ENCODE assay signal across 10 cellular contexts in the genomic region with DNA sequence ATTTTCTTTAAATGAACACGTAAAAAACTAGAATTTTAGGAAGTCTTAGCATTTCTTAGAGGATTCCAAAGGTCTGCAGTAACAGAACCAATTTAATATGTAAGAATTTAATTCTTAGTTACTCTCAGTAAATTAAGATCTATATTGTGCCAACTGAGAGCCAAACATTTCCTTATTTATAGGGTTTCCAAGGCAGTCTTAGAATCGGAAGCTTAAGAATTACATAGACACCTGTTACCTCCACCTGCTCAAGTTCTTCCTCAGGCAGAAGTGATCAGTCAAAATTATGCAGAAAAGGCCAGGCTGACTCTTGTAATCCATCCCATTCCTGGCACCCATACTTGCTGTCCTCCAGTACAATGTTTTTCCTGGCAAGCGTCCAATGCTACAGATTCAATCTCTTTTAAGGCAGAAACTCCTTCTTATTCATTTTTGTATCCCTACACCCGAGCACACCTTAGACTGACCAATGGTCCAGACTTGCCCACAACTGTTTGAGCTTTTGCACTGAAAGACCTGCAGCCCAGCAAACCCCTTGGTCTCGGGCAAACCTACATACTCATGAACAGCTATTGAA.
DNase-seq lines count a peak whose midpoint lies in the region; ATAC-seq and TF ChIP-seq lines count a peak whose summit lies in the region.
"Had no signal": no experiment of that assay in that cellular context is flagged by ENCODE, and none has a peak within 500 bp of the region (broad histone marks: within the 10 kb centered on the region; RNA-seq: fewer than 3 reads in every experiment).

No MANE protein-coding gene starts in this region.

- H3K4me1 Mint-ChIP-seq in activated CD4-positive, alpha-beta T cell treated with anti-CD3 and anti-CD28 coated beads, Interleukin-2, amount 10 ng/mL, durations not matched to agents 7 days and 5 days, result no peaks in the 10 kb centered on the region
- H3K4me1 Mint-ChIP-seq: T-cell had no signal

- DNase-seq in NCI-H2171 (lab: John Stamatoyannopoulos, UW) (peak; percentile 62), cardiac fibroblast (ENCODE audit: low read depth in 2 of 2) (peak; percentile 86 to 88), renal cortical epithelial cell (ENCODE audit: low read depth) (peak; percentile 67), sciatic nerve (ENCODE audit: low spot score) (no peak)
- no peak for DNase-seq in activated CD4-positive, alpha-beta T cell treated with anti-CD3 and anti-CD28 coated beads, Interleukin-2, amount 10 ng/mL, durations not matched to agents 7 days and 5 days
- DNase-seq: left cardiac atrium, posterior cingulate gyrus, T-cell had no signal

- no peaks in the 10 kb centered on the region for H3K36me3 ChIP-seq in HEK293 (ENCODE audit: control insufficient read depth in 2 of 2, insufficient read depth in 1 of 2, low read length in 2 of 2)

- POLR2A ChIA-PET in HEK293 (lab: Yijun Ruan, JAX), result no interaction called here
- POLR2A ChIA-PET in activated CD4-positive, alpha-beta T cell treated with anti-CD3 and anti-CD28 coated beads, Interleukin-2, amount 10 ng/mL, durations not matched to agents 7 days and 5 days (lab: Charles Lee), result no interaction called here

- no peak overlapping the region for H3K27ac Mint-ChIP-seq in activated CD4-positive, alpha-beta T cell treated with anti-CD3 and anti-CD28 coated beads, Interleukin-2, amount 10 ng/mL, durations not matched to agents 7 days and 5 days
- H3K27ac Mint-ChIP-seq: T-cell had no signal

- no peak for ATAC-seq in HG03342 (IDR thresholded peaks at IDR 0.05; ENCODE audit: unreplicated experiment)
- no peak for ATAC-seq in sciatic nerve
- ATAC-seq: T-cell had no signal

- H3K27ac ChIP-seq in HEK293 (ENCODE audit: extremely low read depth, low read depth, low read length), result no peak overlapping the region

- TF ChIP-seq CTCF in HEK293 (tag by site-specific recombination; IDR thresholded peaks at IDR 0.05) (no peak), cardiac fibroblast (IDR thresholded peaks at IDR 0.05; ENCODE audit: low read depth, low read length) (no peak)

- H3K9me3 Mint-ChIP-seq in activated CD4-positive, alpha-beta T cell treated with anti-CD3 and anti-CD28 coated beads, Interleukin-2, amount 10 ng/mL, durations not matched to agents 7 days and 5 days, result no peaks in the 10 kb centered on the region
- H3K9me3 Mint-ChIP-seq: T-cell had no signal

- CTCF ChIA-PET in HEK293 (lab: Yijun Ruan, JAX), result interaction anchor here (0.6 to 1.4 kb wide), 3 partner anchors 22 to 233 kb away, joined by 3 to 5 read pairs (median 3); no protein-coding TSS in a partner anchor
- CTCF ChIA-PET in activated CD4-positive, alpha-beta T cell treated with anti-CD3 and anti-CD28 coated beads, Interleukin-2, amount 10 ng/mL, durations not matched to agents 7 days and 5 days (lab: Charles Lee), result interaction anchor here (1.5 kb wide), 1 partner anchor 27 kb away, joined by 4 read pairs; no protein-coding TSS in a partner anchor

- H3K4me3 ChIP-seq in HEK293 (ENCODE audit: low read depth, low read length), result no peak overlapping the region
- no peak overlapping the region for H3K4me3 ChIP-seq in cardiac fibroblast (replicated peaks in 1 of 2; ENCODE audit: low read depth in 2 of 2, low read length in 2 of 2)

- H3K36me3 Mint-ChIP-seq in activated CD4-positive, alpha-beta T cell treated with anti-CD3 and anti-CD28 coated beads, Interleukin-2, amount 10 ng/mL, durations not matched to agents 7 days and 5 days (ENCODE audit: low read depth), result no peaks in the 10 kb centered on the region

- no peaks in the 10 kb centered on the region for H3K9me3 ChIP-seq in HEK293 (ENCODE audit: control insufficient read depth, insufficient read depth, low read depth, low read length)

- no peaks in the 10 kb centered on the region for H3K27me3 Mint-ChIP-seq in activated CD4-positive, alpha-beta T cell treated with anti-CD3 and anti-CD28 coated beads, Interleukin-2, amount 10 ng/mL, durations not matched to agents 7 days and 5 days
- H3K27me3 Mint-ChIP-seq: T-cell had no signal

- H3K4me3 Mint-ChIP-seq in activated CD4-positive, alpha-beta T cell treated with anti-CD3 and anti-CD28 coated beads, Interleukin-2, amount 10 ng/mL, durations not matched to agents 7 days and 5 days, result no peak overlapping the region
- H3K4me3 Mint-ChIP-seq: T-cell had no signal

- intact Hi-C loops in sciatic nerve (cut with DNase I), result no loop called here

- peaks cover 7% of the 10 kb centered on the region for H3K4me1 ChIP-seq in HEK293 (ENCODE audit: control insufficient read depth, insufficient read depth, low read length)

TF ChIP-seq in HEK293, 187 proteins besides CTCF, POLR2A, EP300 and RAD21:
- peak; percentile 23; the same call in 1 of the 2 replicates for TF ChIP-seq FEZF1 (tag by site-specific recombination; IDR thresholded peaks at IDR 0.05)
- no peak for TF ChIP-seq ZNF280D (tag by site-specific recombination; IDR thresholded peaks at IDR 0.05)
- peak; percentile 25; the same call in 1 of the 2 replicates for TF ChIP-seq ZBTB17 (tag by site-specific recombination; IDR thresholded peaks at IDR 0.05)
- no peak for TF ChIP-seq ZNF133 (tag by site-specific recombination; IDR thresholded peaks at IDR 0.05)
- peak; percentile 68; the same call in 1 of the 2 replicates for TF ChIP-seq ZSCAN30 (tag by site-specific recombination; IDR thresholded peaks at IDR 0.05)
- TF ChIP-seq, protein P1, sequence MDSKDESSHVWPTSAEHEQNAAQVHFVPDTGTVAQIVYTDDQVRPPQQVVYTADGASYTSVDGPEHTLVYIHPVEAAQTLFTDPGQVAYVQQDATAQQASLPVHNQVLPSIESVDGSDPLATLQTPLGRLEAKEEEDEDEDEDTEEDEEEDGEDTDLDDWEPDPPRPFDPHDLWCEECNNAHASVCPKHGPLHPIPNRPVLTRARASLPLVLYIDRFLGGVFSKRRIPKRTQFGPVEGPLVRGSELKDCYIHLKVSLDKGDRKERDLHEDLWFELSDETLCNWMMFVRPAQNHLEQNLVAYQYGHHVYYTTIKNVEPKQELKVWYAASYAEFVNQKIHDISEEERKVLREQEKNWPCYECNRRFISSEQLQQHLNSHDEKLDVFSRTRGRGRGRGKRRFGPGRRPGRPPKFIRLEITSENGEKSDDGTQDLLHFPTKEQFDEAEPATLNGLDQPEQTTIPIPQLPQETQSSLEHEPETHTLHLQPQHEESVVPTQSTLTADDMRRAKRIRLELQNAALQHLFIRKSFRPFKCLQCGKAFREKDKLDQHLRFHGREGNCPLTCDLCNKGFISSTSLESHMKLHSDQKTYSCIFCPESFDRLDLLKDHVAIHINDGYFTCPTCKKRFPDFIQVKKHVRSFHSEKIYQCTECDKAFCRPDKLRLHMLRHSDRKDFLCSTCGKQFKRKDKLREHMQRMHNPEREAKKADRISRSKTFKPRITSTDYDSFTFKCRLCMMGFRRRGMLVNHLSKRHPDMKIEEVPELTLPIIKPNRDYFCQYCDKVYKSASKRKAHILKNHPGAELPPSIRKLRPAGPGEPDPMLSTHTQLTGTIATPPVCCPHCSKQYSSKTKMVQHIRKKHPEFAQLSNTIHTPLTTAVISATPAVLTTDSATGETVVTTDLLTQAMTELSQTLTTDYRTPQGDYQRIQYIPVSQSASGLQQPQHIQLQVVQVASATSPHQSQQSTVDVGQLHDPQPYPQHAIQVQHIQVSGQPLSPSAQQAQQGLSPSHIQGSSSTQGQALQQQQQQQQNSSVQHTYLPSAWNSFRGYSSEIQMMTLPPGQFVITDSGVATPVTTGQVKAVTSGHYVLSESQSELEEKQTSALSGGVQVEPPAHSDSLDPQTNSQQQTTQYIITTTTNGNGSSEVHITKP (tag by site-specific recombination; IDR thresholded peaks at IDR 0.05), result peak; percentile 20; the same call in 1 of the 2 replicates
- TF ChIP-seq ZNF433 (tag by site-specific recombination; IDR thresholded peaks at IDR 0.05; ENCODE audit: low read depth), result no peak
- TF ChIP-seq ZNF600 (tag by site-specific recombination; IDR thresholded peaks at IDR 0.05), result peak; percentile 66
- peak; percentile 81 for TF ChIP-seq SCRT2 (tag by site-specific recombination; IDR thresholded peaks at IDR 0.05)
- TF ChIP-seq ZNF623 (tag by site-specific recombination; IDR thresholded peaks at IDR 0.05), result no peak

Comparison
In these comparisons a context has a peak if more than half of its experiments do, and no peak if none do; other contexts are left out.
1. DNase-seq: peak in NCI-H2171 (single experiment), cardiac fibroblast (2 of 2) and renal cortical epithelial cell (single experiment); none in sciatic nerve (single experiment) and activated CD4-positive, alpha-beta T cell treated with anti-CD3 and anti-CD28 coated beads, Interleukin-2, amount 10 ng/mL, durations not matched to agents 7 days and 5 days (single experiment).